Comparison of ENCODE assay signal across 21 cellular contexts in genomic region chr7:22639400-22639799, GRCh38.
"Had no signal": no experiment of that assay in that cellular context is flagged by ENCODE, and none has a peak within 500 bp of the region (broad histone marks: within the 10 kb centered on the region; RNA-seq: fewer than 3 reads in every experiment).

No MANE protein-coding gene starts in this region.

- H3K4me1 Mint-ChIP-seq: brain, immature natural killer cell, mesothelial cell of epicardium had no signal

- DNase-seq: activated CD4-positive, alpha-beta T cell treated with anti-CD3 and anti-CD28 coated beads for 1 hour; activated effector memory CD4-positive, alpha-beta T cell treated with Interleukin-2 at 50 U/mL for 16 hours; activated naive CD4-positive, alpha-beta T cell treated with Interleukin-2 at 50 U/mL for 16 hours; aorta; esophagus squamous epithelium; foreskin keratinocyte; heart left ventricle; hypothalamus; immature natural killer cell; naive thymus-derived CD4-positive, alpha-beta T cell; occipital lobe; posterior cingulate gyrus; right cardiac atrium; stimulated activated CD4-positive, alpha-beta T cell treated with anti-CD3 and anti-CD28 coated beads, Interleukin-15, amount 100 ng/mL, for 24 hours; stimulated activated naive CD8-positive, alpha-beta T cell treated with anti-CD3 and anti-CD28 coated beads, Interleukin-15, Interleukin-2, amounts not matched to agents 100 U/mL and 50 U/mL, for 24 hours; T-helper 2 cell; uterus had no signal

- ATAC-seq: foreskin keratinocyte; heart left ventricle; naive thymus-derived CD4-positive, alpha-beta T cell; right cardiac atrium had no signal

- H3K4me3 Mint-ChIP-seq: activated naive CD8-positive, alpha-beta T cell; brain; immature natural killer cell; mesothelial cell of epicardium; naive thymus-derived CD4-positive, alpha-beta T cell; neural progenitor cell had no signal

- H3K36me3 Mint-ChIP-seq: brain, immature natural killer cell, mesothelial cell of epicardium, neural progenitor cell had no signal

- H3K27ac Mint-ChIP-seq: activated naive CD8-positive, alpha-beta T cell; brain; immature natural killer cell; mesothelial cell of epicardium; naive thymus-derived CD4-positive, alpha-beta T cell; neural progenitor cell had no signal

- H3K27me3 Mint-ChIP-seq: brain had no signal
